In the genomic region with DNA sequence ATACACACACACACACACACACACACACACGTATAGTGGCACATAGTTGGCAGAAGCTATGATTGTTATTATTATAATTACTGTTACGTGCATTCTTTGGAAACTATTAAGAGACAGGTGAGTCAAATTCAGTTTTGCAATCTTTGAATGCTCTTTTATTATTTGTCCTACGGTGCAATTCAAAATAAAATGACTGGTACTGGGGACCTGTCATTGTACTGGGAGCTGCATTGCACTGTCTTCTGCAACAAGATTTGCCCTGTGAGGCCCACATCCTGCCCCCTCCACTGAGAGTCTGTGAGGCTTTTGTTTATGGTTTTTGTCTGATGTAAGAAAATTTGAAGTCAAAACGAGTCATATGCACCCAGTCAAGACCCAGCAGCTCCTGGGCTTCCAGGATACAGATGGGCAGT, we compare ENCODE assay signal across 11 cellular contexts. TPM values are rescaled to one million over a fixed set of nuclear protein-coding genes. Genes with fewer than 3 reads are reported as not detected.
DNase-seq lines count a peak whose midpoint lies in the region; ATAC-seq and TF ChIP-seq lines count a peak whose summit lies in the region.
"Had no signal": no experiment of that assay in that cellular context is flagged by ENCODE, and none has a peak within 500 bp of the region (broad histone marks: within the 10 kb centered on the region; RNA-seq: fewer than 3 reads in every experiment).

No MANE protein-coding gene starts in this region.

- DNase-seq in PC-3 = peak; percentile 37
- peak; percentile 31 for DNase-seq in activated T-cell treated with anti-CD3 and anti-CD28 coated beads for 4 hours
- peak; percentile 44 to 67 for DNase-seq in foreskin keratinocyte
- DNase-seq in stimulated activated naive CD4-positive, alpha-beta T cell (lab: John Stamatoyannopoulos, UW) = peak; percentile 28 to 77 (median 60)
- DNase-seq in tibial nerve (ENCODE audit: low spot score in 2 of 2) = no peak
- DNase-seq in LoVo (ENCODE audit: low spot score) = no peak
- DNase-seq: caudate nucleus, heart right ventricle, NCI-H187 treated with DMSO at 0.1 percent for 48 hours had no signal

- no peak for TF ChIP-seq CTCF in PC-3 (conservative IDR thresholded peaks at IDR 0.05; ENCODE audit: low read depth, low read length)
- no peak for TF ChIP-seq CTCF in foreskin keratinocyte (conservative IDR thresholded peaks at IDR 0.05)
- TF ChIP-seq CTCF in tibial nerve (IDR thresholded peaks at IDR 0.05) = no peak

- H3K27ac ChIP-seq in PC-3 (ENCODE audit: low read length) = no peak overlapping the region
- H3K27ac ChIP-seq in foreskin keratinocyte = no peak overlapping the region
- peak overlapping the region in 1 of 4 donors; percentile 76 for H3K27ac ChIP-seq in tibial nerve

- H3K27me3 ChIP-seq in PC-3 (ENCODE audit: low read length) = no peaks in the 10 kb centered on the region
- peaks cover 3% of the 10 kb centered on the region for H3K27me3 ChIP-seq in foreskin keratinocyte
- H3K27me3 ChIP-seq in tibial nerve = no peaks in the 10 kb centered on the region

- WGBS in tibial nerve, 2 donors = 30 to 53% methylated on average over 4 of the region's 4 CpGs

- no peaks in the 10 kb centered on the region for H3K9me2 ChIP-seq in PC-3 (replicated peaks; ENCODE audit: low read length)

- no TSS peak for BruUV-seq in PC-3 (replicated peaks; lab: Mats Ljungman, UMichigan)

- H3K4me2 ChIP-seq in PC-3 (ENCODE audit: low read length) = no peak overlapping the region

- POLR2A ChIA-PET in PC-3 (lab: Charles Lee; ENCODE audit: unreplicated experiment) = interaction anchor here (0.5 kb wide), 1 partner anchor 155 kb away, joined by 7 read pairs; no protein-coding TSS in a partner anchor

- no peak for TF ChIP-seq POLR2A in tibial nerve (IDR thresholded peaks at IDR 0.05)

- no peak for ATAC-seq in PC-3
- ATAC-seq in foreskin keratinocyte = peak; percentile 21
- ATAC-seq in GM18519 (IDR thresholded peaks at IDR 0.05; ENCODE audit: low FRiP score, unreplicated experiment) = no peak

- CTCF ChIA-PET in PC-3 (lab: Charles Lee) = no interaction called here

- no peak overlapping the region for H3K4me3 ChIP-seq in PC-3 (ENCODE audit: low read length)
- peak overlapping the region in 1 of 4 donors; percentile 0 for H3K4me3 ChIP-seq in tibial nerve

- no peak overlapping the region for H3K9ac ChIP-seq in PC-3 (ENCODE audit: low read length)

- TF ChIP-seq EP300 in tibial nerve (IDR thresholded peaks at IDR 0.05) = no peak

- no peaks in the 10 kb centered on the region for H3F3A ChIP-seq in PC-3 (ENCODE audit: low read length, unreplicated experiment)

- intact Hi-C loops in PC-3 (cut with micrococcal nuclease) = no loop called here

- H3K79me2 ChIP-seq in PC-3 (ENCODE audit: low read length) = no peaks in the 10 kb centered on the region

- H3K36me3 ChIP-seq in PC-3 (ENCODE audit: low read depth, low read length) (no peaks in the 10 kb centered on the region), tibial nerve (no peaks in the 10 kb centered on the region)
- H3K36me3 ChIP-seq: heart right ventricle had no signal

- no peak overlapping the region for H2AFZ ChIP-seq in PC-3 (ENCODE audit: low read length)

- no peaks in the 10 kb centered on the region for H3K9me3 ChIP-seq in PC-3 (ENCODE audit: low read length)
- peaks cover 0 to 9% (median 0%) of the 10 kb centered on the region in 4 donors for H3K9me3 ChIP-seq in tibial nerve

- no peaks in the 10 kb centered on the region for H4K20me1 ChIP-seq in PC-3 (ENCODE audit: low read length)

- peaks cover 7% of the 10 kb centered on the region for H3K4me1 ChIP-seq in PC-3 (ENCODE audit: insufficient read depth, low read length)
- no peaks in the 10 kb centered on the region for H3K4me1 ChIP-seq in foreskin keratinocyte
- no peaks in the 10 kb centered on the region for H3K4me1 ChIP-seq in tibial nerve

RNA-seq across cellular contexts. Expression of a gene that starts 1.9 kb away (rescaled TPM):
- total RNA-seq in PC-3 (2014; rRNA removed) (not detected in 2 replicates), foreskin keratinocyte (not detected in 2 replicates), tibial nerve (1 to 10 TPM in 2 of 4 donors, under 1 TPM in 1, not detected in 1; 0.22 to 3.0 (median 1.9) TPM)
- polyA plus RNA-seq in foreskin keratinocyte = not detected in 2 replicates
- total RNA-seq: SK-MEL-5 had no signal

RNA-seq across cellular contexts. Expression of a gene that starts 58.8 kb away (rescaled TPM):
- total RNA-seq in PC-3 (2014; rRNA removed) (0.15 and 0.46 TPM in 2 replicates), foreskin keratinocyte (4.7 and 8.7 TPM in 2 replicates), tibial nerve (under 1 TPM; 0.22 to 0.90 (median 0.51) TPM)
- 3.1 and 5.4 TPM in 2 replicates for polyA plus RNA-seq in foreskin keratinocyte

Comparison
In these comparisons a context has a peak if more than half of its experiments do, and no peak if none do; other contexts are left out.
1. DNase-seq: peak in PC-3 (single experiment), activated T-cell treated with anti-CD3 and anti-CD28 coated beads for 4 hours (single experiment), foreskin keratinocyte (2 of 2) and stimulated activated naive CD4-positive, alpha-beta T cell (6 of 6); none in tibial nerve (0 of 2) and LoVo (single experiment).